14 cellular contexts compared by ENCODE assay signal in genomic region chr3:40187945-40188344, GRCh38.
DNase-seq lines count a peak whose midpoint lies in the region; ATAC-seq, FAIRE-seq and TF ChIP-seq lines count a peak whose summit lies in the region.
"Had no signal": no experiment of that assay in that cellular context is flagged by ENCODE, and none has a peak within 500 bp of the region (broad histone marks: within the 10 kb centered on the region; RNA-seq: fewer than 3 reads in every experiment).

No MANE protein-coding gene starts in this region.

- H3K4me1 ChIP-seq in HAP-1 = peaks cover 12% of the 10 kb centered on the region
- H3K4me1 ChIP-seq: prostate gland, upper lobe of left lung had no signal

- ATAC-seq in GM18519 (IDR thresholded peaks at IDR 0.05; ENCODE audit: low FRiP score, unreplicated experiment) = peak; percentile 50
- peak; percentile 75 for ATAC-seq in GM21360 (IDR thresholded peaks at IDR 0.05; ENCODE audit: unreplicated experiment)
- ATAC-seq in HG03025 (IDR thresholded peaks at IDR 0.05; ENCODE audit: low FRiP score, unreplicated experiment) = peak; percentile 62

- DNase-seq in dorsolateral prefrontal cortex (peak in 2 of 10 donors; percentile 22 to 47), RCC 7860 (ENCODE audit: low spot score) (no peak), NCI-H82 treated with DMSO at 0.1 percent for 48 hours (lab: John Stamatoyannopoulos, UW; ENCODE audit: unreplicated experiment) (no peak), SHP77 (lab: John Stamatoyannopoulos, UW) (no peak), HAP-1 (ENCODE audit: low spot score in 2 of 2) (no peak)
- DNase-seq: activated CD4-positive, alpha-beta T cell treated with anti-CD3 and anti-CD28 coated beads, Interleukin-2, amount 10 ng/mL, durations not matched to agents 24 days and 14 days; heart left ventricle; mesenchymal stem cell; NCI-H2081; upper lobe of left lung had no signal

- in situ Hi-C loops in HAP-1 (cut with MboI; ENCODE audit: low sequenced_read_pairs) = loop anchor here (5.0 to 25.0 kb wide), 2 partner anchors 129 to 651 kb away; no protein-coding TSS in a partner anchor

- intact Hi-C loops in dorsolateral prefrontal cortex (cut with DNase I) = loop anchor here in 1 of 2 donors (10.0 kb wide), 1 partner anchor 783 kb away; the partner anchor contains the start of gene RPSA

- H3K27me3 ChIP-seq in dorsolateral prefrontal cortex = no peaks in the 10 kb centered on the region
- no peaks in the 10 kb centered on the region for H3K27me3 ChIP-seq in HAP-1 (ENCODE audit: low read depth)
- H3K27me3 ChIP-seq: heart left ventricle, upper lobe of left lung had no signal

- no peak for FAIRE-seq in RCC 7860 (lab: Jason Lieb, UNC)

- H3K27ac ChIP-seq in dorsolateral prefrontal cortex = peak overlapping the region in 53 of 59 donors; percentile 10 to 86 (median 73)
- H3K27ac ChIP-seq: heart left ventricle, prostate gland, upper lobe of left lung had no signal

- H3K4me3 ChIP-seq in dorsolateral prefrontal cortex (no peak overlapping the region), HAP-1 (no peak overlapping the region)
- H3K4me3 ChIP-seq: heart left ventricle, prostate gland, upper lobe of left lung had no signal

- TF ChIP-seq CTCF in dorsolateral prefrontal cortex (IDR thresholded peaks at IDR 0.05 in 54 of 56, conservative IDR thresholded peaks at IDR 0.05 in 2 of 56; ENCODE audit: low read depth in 1 of 56, partially characterized antibody in 56 of 56) = no peak

- H3K36me3 ChIP-seq in HAP-1 (replicated peaks) = no peaks in the 10 kb centered on the region
- H3K36me3 ChIP-seq: heart left ventricle, prostate gland, upper lobe of left lung had no signal

- H3K9me3 ChIP-seq in HAP-1 = no peaks in the 10 kb centered on the region
- H3K9me3 ChIP-seq: heart left ventricle, prostate gland, upper lobe of left lung had no signal
